In the genomic region with DNA sequence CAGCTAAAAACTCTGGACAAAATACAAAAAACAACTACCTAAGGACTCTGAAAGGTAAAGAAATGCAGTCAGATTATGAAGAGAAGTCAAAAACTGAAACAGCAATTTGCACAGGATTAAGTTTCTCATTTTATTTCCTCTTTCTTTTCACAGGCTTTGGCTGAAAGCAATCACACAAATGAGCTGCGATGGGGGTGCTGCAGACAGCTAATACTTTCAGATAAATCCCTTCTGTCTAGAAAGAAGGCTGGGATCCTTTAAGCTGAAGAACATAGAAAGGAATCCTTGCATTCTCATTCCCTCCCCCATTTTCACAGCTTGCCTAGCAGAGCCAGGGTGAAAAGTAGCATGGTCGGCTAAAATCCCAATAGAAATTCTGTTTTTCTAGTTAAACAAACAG, we compare ENCODE assay signal across 16 cellular contexts. TPM values are rescaled to one million over a fixed set of nuclear protein-coding genes. Genes with fewer than 3 reads are reported as not detected.
DNase-seq lines count a peak whose midpoint lies in the region; ATAC-seq and TF ChIP-seq lines count a peak whose summit lies in the region.
"Had no signal": no experiment of that assay in that cellular context is flagged by ENCODE, and none has a peak within 500 bp of the region (broad histone marks: within the 10 kb centered on the region; RNA-seq: fewer than 3 reads in every experiment).

No MANE protein-coding gene starts in this region.

- POLR2A ChIA-PET in naive thymus-derived CD8-positive, alpha-beta T cell (lab: Charles Lee): interaction anchor here (1.4 kb wide), 1 partner anchor 31 kb away, joined by 10 read pairs; the partner anchor contains the start of gene PRDX6

- peaks cover 42% of the 10 kb centered on the region for H3K36me3 Mint-ChIP-seq in activated CD4-positive, alpha-beta T cell treated with anti-CD3 and anti-CD28 coated beads, Interleukin-2, amount 10 ng/mL, durations not matched to agents 24 days and 14 days (ENCODE audit: low read depth)
- peaks cover 35 to 45% (median 39%) of the 10 kb centered on the region in 3 donors for H3K36me3 Mint-ChIP-seq in naive thymus-derived CD8-positive, alpha-beta T cell
- peaks cover 64% of the 10 kb centered on the region for H3K36me3 Mint-ChIP-seq in stimulated activated memory B cell treated with anti-CD40 and anti-IgM and Interleukin-4, amounts not matched to agents 10 μg/mL and 1 μg/mL and 100 μg/mL, for 72 hours

- no peak for DNase-seq in activated CD4-positive, alpha-beta T cell treated with anti-CD3 and anti-CD28 coated beads, Interleukin-2, amount 10 ng/mL, durations not matched to agents 24 days and 14 days
- DNase-seq in activated CD4-positive, alpha-beta T cell treated with anti-CD3 and anti-CD28 coated beads for 48 hours: no peak
- DNase-seq in naive thymus-derived CD8-positive, alpha-beta T cell: no peak
- no peak for DNase-seq in NCI-H2029 (lab: John Stamatoyannopoulos, UW)
- no peak for DNase-seq in stimulated activated CD4-positive, alpha-beta T cell treated with anti-CD3 and anti-CD28 coated beads, Interleukin-1b, Interleukin-23, amount 100 ng/mL, for 48 hours
- DNase-seq: adrenal gland, NCI-H1105, NCI-H226, uterus had no signal

- H3K9me3 ChIP-seq in OCI-LY3 (ENCODE audit: insufficient read depth, low read length): peaks cover 11% of the 10 kb centered on the region; the same call in 1 of the 2 replicates
- H3K9me3 ChIP-seq: uterus had no signal

- H2AFZ ChIP-seq in OCI-LY3 (ENCODE audit: low read depth, low read length): no peak overlapping the region

- peaks cover 25% of the 10 kb centered on the region for H3K4me1 ChIP-seq in OCI-LY3 (ENCODE audit: low read length)
- H3K4me1 ChIP-seq: adrenal gland, uterus had no signal

- 0 out of 2 replicates have a peak, but pooled peaks cover 3% of the 10 kb centered on the region for H3K79me2 ChIP-seq in OCI-LY3 (ENCODE audit: low read length)

- H3K9ac ChIP-seq in OCI-LY3 (ENCODE audit: low read length): no peak overlapping the region

- H3K27ac ChIP-seq in OCI-LY3 (ENCODE audit: low read length): peak overlapping the region; percentile 47
- H3K27ac ChIP-seq: adrenal gland, epithelial cell of prostate, skin epidermis, uterus had no signal

- H3K27me3 Mint-ChIP-seq in activated CD4-positive, alpha-beta T cell treated with anti-CD3 and anti-CD28 coated beads, Interleukin-2, amount 10 ng/mL, durations not matched to agents 24 days and 14 days: no peaks in the 10 kb centered on the region
- H3K27me3 Mint-ChIP-seq in naive thymus-derived CD8-positive, alpha-beta T cell: no peaks in the 10 kb centered on the region
- H3K27me3 Mint-ChIP-seq in stimulated activated memory B cell treated with anti-CD40 and anti-IgM and Interleukin-4, amounts not matched to agents 10 μg/mL and 1 μg/mL and 100 μg/mL, for 72 hours: no peaks in the 10 kb centered on the region
- H3K27me3 Mint-ChIP-seq: stimulated activated naive CD8-positive, alpha-beta T cell treated with anti-CD3 and anti-CD28 coated beads, Interleukin-15, Interleukin-2, amounts not matched to agents 100 ng/mL and 50 ng/mL, for 24 hours had no signal

- H3K27ac Mint-ChIP-seq in activated CD4-positive, alpha-beta T cell treated with anti-CD3 and anti-CD28 coated beads, Interleukin-2, amount 10 ng/mL, durations not matched to agents 24 days and 14 days: no peak overlapping the region
- peak overlapping the region in 8 of 10 donors; percentile 21 to 74 (median 42) for H3K27ac Mint-ChIP-seq in naive thymus-derived CD8-positive, alpha-beta T cell
- no peak overlapping the region for H3K27ac Mint-ChIP-seq in stimulated activated memory B cell treated with anti-CD40 and anti-IgM and Interleukin-4, amounts not matched to agents 10 μg/mL and 1 μg/mL and 100 μg/mL, for 72 hours
- H3K27ac Mint-ChIP-seq: stimulated activated naive CD8-positive, alpha-beta T cell treated with anti-CD3 and anti-CD28 coated beads, Interleukin-15, Interleukin-2, amounts not matched to agents 100 ng/mL and 50 ng/mL, for 24 hours had no signal

- H3K4me1 Mint-ChIP-seq in activated CD4-positive, alpha-beta T cell treated with anti-CD3 and anti-CD28 coated beads, Interleukin-2, amount 10 ng/mL, durations not matched to agents 24 days and 14 days: peaks cover 13% of the 10 kb centered on the region
- H3K4me1 Mint-ChIP-seq in naive thymus-derived CD8-positive, alpha-beta T cell: peaks cover 16 to 39% (median 23%) of the 10 kb centered on the region in 4 donors
- peaks cover 22% of the 10 kb centered on the region for H3K4me1 Mint-ChIP-seq in stimulated activated memory B cell treated with anti-CD40 and anti-IgM and Interleukin-4, amounts not matched to agents 10 μg/mL and 1 μg/mL and 100 μg/mL, for 72 hours

- peak overlapping the region; percentile 1 for H3K4me3 Mint-ChIP-seq in activated CD4-positive, alpha-beta T cell treated with anti-CD3 and anti-CD28 coated beads, Interleukin-2, amount 10 ng/mL, durations not matched to agents 24 days and 14 days
- peak overlapping the region in 9 of 10 donors; percentile 19 to 67 (median 53) for H3K4me3 Mint-ChIP-seq in naive thymus-derived CD8-positive, alpha-beta T cell
- no peak overlapping the region for H3K4me3 Mint-ChIP-seq in stimulated activated memory B cell treated with anti-CD40 and anti-IgM and Interleukin-4, amounts not matched to agents 10 μg/mL and 1 μg/mL and 100 μg/mL, for 72 hours
- H3K4me3 Mint-ChIP-seq: mesothelial cell of epicardium; stimulated activated naive CD8-positive, alpha-beta T cell treated with anti-CD3 and anti-CD28 coated beads, Interleukin-15, Interleukin-2, amounts not matched to agents 100 ng/mL and 50 ng/mL, for 24 hours had no signal

- H3K4me2 ChIP-seq in OCI-LY3 (ENCODE audit: low read length): peak overlapping the region; percentile 49

- intact Hi-C loops in activated CD4-positive, alpha-beta T cell treated with anti-CD3 and anti-CD28 coated beads, Interleukin-2, amount 10 ng/mL, durations not matched to agents 24 days and 14 days (cut with micrococcal nuclease): no loop called here

- ATAC-seq in GM21723 (IDR thresholded peaks at IDR 0.05; ENCODE audit: unreplicated experiment): peak; percentile 33
- ATAC-seq in naive thymus-derived CD8-positive, alpha-beta T cell: no peak
- no peak for ATAC-seq in stimulated activated memory B cell treated with anti-CD40 and anti-IgM and Interleukin-4, amounts not matched to agents 10 μg/mL and 1 μg/mL and 100 μg/mL, for 72 hours

- H3K36me3 ChIP-seq in OCI-LY3 (replicated peaks; ENCODE audit: low read depth, low read length): peaks cover 23% of the 10 kb centered on the region
- H3K36me3 ChIP-seq: adrenal gland, uterus had no signal

- no peaks in the 10 kb centered on the region for H4K20me1 ChIP-seq in OCI-LY3 (ENCODE audit: insufficient read depth, low read length)

- H3K27me3 ChIP-seq in OCI-LY3 (ENCODE audit: low read depth, low read length): no peaks in the 10 kb centered on the region
- H3K27me3 ChIP-seq: adrenal gland, uterus had no signal

- no peak for TF ChIP-seq CTCF in OCI-LY3 (IDR thresholded peaks at IDR 0.05; ENCODE audit: low read depth, low read length)

- peak overlapping the region; percentile 12 for H3K4me3 ChIP-seq in OCI-LY3 (ENCODE audit: low read length)
- H3K4me3 ChIP-seq: adrenal gland, skin epidermis, uterus had no signal

- peaks cover 4% of the 10 kb centered on the region for H3K9me3 Mint-ChIP-seq in activated CD4-positive, alpha-beta T cell treated with anti-CD3 and anti-CD28 coated beads, Interleukin-2, amount 10 ng/mL, durations not matched to agents 24 days and 14 days
- peaks cover 0 to 30% (median 12%) of the 10 kb centered on the region in 9 donors for H3K9me3 Mint-ChIP-seq in naive thymus-derived CD8-positive, alpha-beta T cell
- peaks cover 12% of the 10 kb centered on the region for H3K9me3 Mint-ChIP-seq in stimulated activated memory B cell treated with anti-CD40 and anti-IgM and Interleukin-4, amounts not matched to agents 10 μg/mL and 1 μg/mL and 100 μg/mL, for 72 hours

RNA-seq across cellular contexts. Expression of gene PRDX6, which starts 32.0 kb away (rescaled TPM):
- 127 and 131 TPM in 2 replicates for total RNA-seq in activated CD4-positive, alpha-beta T cell treated with anti-CD3 and anti-CD28 coated beads, Interleukin-2, amount 10 ng/mL, durations not matched to agents 24 days and 14 days
- total RNA-seq in naive thymus-derived CD8-positive, alpha-beta T cell: 100 to 1,000 TPM; 109 to 115 TPM
- 100 to 1,000 TPM; 181 to 269 (median 189) TPM for polyA plus RNA-seq in naive thymus-derived CD8-positive, alpha-beta T cell

Comparison
In these comparisons a context has a peak if more than half of its experiments do, and no peak if none do; other contexts are left out.
1. H3K27ac Mint-ChIP-seq: peak in naive thymus-derived CD8-positive, alpha-beta T cell (8 of 10); none in activated CD4-positive, alpha-beta T cell treated with anti-CD3 and anti-CD28 coated beads, Interleukin-2, amount 10 ng/mL, durations not matched to agents 24 days and 14 days (single experiment) and stimulated activated memory B cell treated with anti-CD40 and anti-IgM and Interleukin-4, amounts not matched to agents 10 μg/mL and 1 μg/mL and 100 μg/mL, for 72 hours (single experiment).